20 cellular contexts compared by ENCODE assay signal in the genomic region with DNA sequence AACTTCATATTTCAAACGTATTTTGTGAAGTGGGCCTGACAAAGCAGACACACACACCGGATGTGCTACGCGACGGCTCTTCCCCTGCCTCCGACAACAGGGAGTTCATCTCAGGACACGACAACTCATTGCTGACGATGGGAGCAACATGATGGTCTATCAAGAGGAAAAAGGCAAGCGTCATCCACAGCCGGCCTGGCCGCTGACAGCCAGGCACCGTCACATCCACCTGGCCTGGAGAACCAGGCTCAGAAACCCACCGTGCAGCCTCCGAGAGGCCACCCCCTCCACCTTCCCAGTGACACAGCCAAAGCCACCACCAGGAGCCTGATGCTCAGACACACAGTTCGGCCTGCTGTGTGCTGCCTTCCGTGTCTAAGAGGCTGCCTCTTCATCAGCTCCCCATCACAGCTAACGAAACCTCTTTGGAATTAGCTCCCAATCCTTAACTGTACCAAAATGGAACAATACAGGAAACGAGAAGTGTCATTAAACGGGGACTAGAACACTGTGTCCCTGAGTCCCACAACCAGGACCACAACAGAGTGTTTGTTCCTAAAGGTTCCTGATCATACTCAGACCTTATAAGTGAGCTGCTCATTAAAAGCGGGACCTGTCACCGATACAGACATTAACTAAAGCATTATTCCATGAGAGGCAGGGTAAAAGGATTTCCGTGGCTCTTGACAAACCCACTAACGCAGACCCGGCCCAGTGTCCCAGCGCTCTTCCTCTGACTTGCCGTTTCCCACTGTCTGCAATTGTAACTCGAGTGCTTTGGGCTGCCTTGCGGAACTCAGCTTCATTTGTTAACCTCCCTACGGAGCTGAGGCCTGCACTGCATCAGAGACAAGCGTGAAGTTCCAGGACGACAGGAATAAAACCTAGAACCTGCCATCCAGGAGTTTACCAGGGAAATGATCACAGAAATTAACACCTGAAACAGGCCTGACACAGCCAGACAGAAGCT.
DNase-seq lines count a peak whose midpoint lies in the region; ATAC-seq, FAIRE-seq and TF ChIP-seq lines count a peak whose summit lies in the region.
"Had no signal": no experiment of that assay in that cellular context is flagged by ENCODE, and none has a peak within 500 bp of the region (broad histone marks: within the 10 kb centered on the region; RNA-seq: fewer than 3 reads in every experiment).

No MANE protein-coding gene starts in this region.

- FAIRE-seq in HTR-8/SVneo (lab: Jason Lieb, UNC), result no peak

- peak overlapping the region; percentile 5 to 59 for H3K27ac ChIP-seq in prostate gland
- H3K27ac ChIP-seq: colonic mucosa had no signal

- no peaks in the 10 kb centered on the region for H3K9me3 Mint-ChIP-seq in progenitor cell of endocrine pancreas (ENCODE audit: low read depth)

- H3K4me3 ChIP-seq in H7 (ENCODE audit: insufficient read depth, low read depth, low read length), result no peak overlapping the region
- H3K4me3 ChIP-seq in prostate gland, result no peak overlapping the region
- H3K4me3 ChIP-seq: colonic mucosa, skin epidermis had no signal

- no peaks in the 10 kb centered on the region for H3K27me3 ChIP-seq in H7 (ENCODE audit: control insufficient read depth, insufficient read depth, low read length)
- H3K27me3 ChIP-seq in prostate gland (replicated peaks; ENCODE audit: insufficient read depth), result no peaks in the 10 kb centered on the region
- H3K27me3 ChIP-seq: colonic mucosa had no signal

- no peaks in the 10 kb centered on the region for H3K9me3 ChIP-seq in prostate gland
- H3K9me3 ChIP-seq: colonic mucosa had no signal

- peaks cover 4% of the 10 kb centered on the region for H3K4me1 ChIP-seq in prostate gland (replicated peaks)
- H3K4me1 ChIP-seq: colonic mucosa had no signal

- H3K4me3 Mint-ChIP-seq in progenitor cell of endocrine pancreas (ENCODE audit: low read depth), result no peak overlapping the region
- H3K4me3 Mint-ChIP-seq: B cell, neural crest cell had no signal

- H3K36me3 Mint-ChIP-seq in progenitor cell of endocrine pancreas (ENCODE audit: insufficient read depth), result peaks cover 3% of the 10 kb centered on the region

- H3K4me1 Mint-ChIP-seq in progenitor cell of endocrine pancreas (ENCODE audit: low read depth), result no peaks in the 10 kb centered on the region

- H3K27ac Mint-ChIP-seq in progenitor cell of endocrine pancreas, result no peak overlapping the region
- H3K27ac Mint-ChIP-seq: B cell had no signal

- in situ Hi-C loops in KBM-7 (cut with MboI; ENCODE audit: low pct_unique_long_range_greater_than_20kb, low sequenced_read_pairs), result no loop called here

- TF ChIP-seq POLR2A in prostate gland (IDR thresholded peaks at IDR 0.05), result no peak

- no peak for ATAC-seq in GM18517 (IDR thresholded peaks at IDR 0.05; ENCODE audit: unreplicated experiment)
- ATAC-seq: left colon had no signal

- 91% methylated on average over 30 of the region's 31 CpGs for WGBS in prostate gland

- H3K36me3 ChIP-seq in H7 (replicated peaks; ENCODE audit: control insufficient read depth, insufficient read depth, low read length), result no peaks in the 10 kb centered on the region
- no peaks in the 10 kb centered on the region for H3K36me3 ChIP-seq in prostate gland
- H3K36me3 ChIP-seq: colonic mucosa had no signal

- no peaks in the 10 kb centered on the region for H3K27me3 Mint-ChIP-seq in progenitor cell of endocrine pancreas
- H3K27me3 Mint-ChIP-seq: B cell had no signal

- intact Hi-C loops in prostate gland (cut with DNase I), result no loop called here

- DNase-seq in H7 (peak; percentile 53), cerebellar cortex (ENCODE audit: low spot score) (peak; percentile 16), iPS-NIHi7 (ENCODE audit: extremely low spot score) (peak; percentile 35), prostate gland (ENCODE audit: low spot score) (no peak), HTR-8/SVneo (ENCODE audit: insufficient read length, low spot score) (no peak), progenitor cell of endocrine pancreas (ENCODE audit: low spot score, unreplicated experiment) (no peak), KBM-7 (no peak)
- DNase-seq: activated T-cell treated with anti-CD3 and anti-CD28 coated beads for 4 hours; colonic mucosa; DMS53; erythroblast; left colon; NCI-H1105; NCI-H2227 treated with DMSO at 0.1 percent for 48 hours; NK-92 treated with Interleukin-12 subunit alpha and Interleukin-12 subunit beta, amount 100 ng/mL, for 24 hours; stimulated activated naive CD4-positive, alpha-beta T cell treated with Interleukin-2 at 50 U/mL for 16 hours had no signal

- TF ChIP-seq CTCF in prostate gland (IDR thresholded peaks at IDR 0.05) (no peak), progenitor cell of endocrine pancreas (IDR thresholded peaks at IDR 0.05; ENCODE audit: unreplicated experiment) (no peak)

Comparison
In these comparisons a context has a peak if more than half of its experiments do, and no peak if none do; other contexts are left out.
1. DNase-seq: peak in H7 (single experiment), cerebellar cortex (single experiment) and iPS-NIHi7 (single experiment); none in prostate gland (single experiment), HTR-8/SVneo (single experiment), progenitor cell of endocrine pancreas (single experiment) and KBM-7 (single experiment).